In genomic region chr11:125069796-125070195, GRCh38 we compare ENCODE assay signal across 9 cellular contexts. TPM values are rescaled to one million over a fixed set of nuclear protein-coding genes. Genes with fewer than 3 reads are reported as not detected.
DNase-seq lines count a peak whose midpoint lies in the region; TF ChIP-seq lines count a peak whose summit lies in the region.
"Had no signal": no experiment of that assay in that cellular context is flagged by ENCODE, and none has a peak within 500 bp of the region (broad histone marks: within the 10 kb centered on the region; RNA-seq: fewer than 3 reads in every experiment).

No MANE protein-coding gene starts in this region.

- no peaks in the 10 kb centered on the region for H4K20me1 ChIP-seq in GM23248 (ENCODE audit: insufficient read depth)

- no peaks in the 10 kb centered on the region for H3K9me3 ChIP-seq in GM23248 (ENCODE audit: low read depth)
- no peaks in the 10 kb centered on the region for H3K9me3 ChIP-seq in tibial nerve
- H3K9me3 ChIP-seq in BE2C: no peaks in the 10 kb centered on the region

- H3K36me3 ChIP-seq in GM23248 (ENCODE audit: low read depth): no peaks in the 10 kb centered on the region
- H3K36me3 ChIP-seq in tibial nerve: no peaks in the 10 kb centered on the region
- H3K36me3 ChIP-seq in BE2C: no peaks in the 10 kb centered on the region

- CTCF ChIA-PET in activated naive CD4-positive, alpha-beta T cell treated with anti-CD3 and anti-CD28 coated beads, Interleukin-2, amount 10 ng/mL, durations not matched to agents 7 days and 5 days (lab: Charles Lee): no interaction called here

- H3K79me2 ChIP-seq in GM23248 (ENCODE audit: insufficient read depth): no peaks in the 10 kb centered on the region

- no peaks in the 10 kb centered on the region for H3K36me3 Mint-ChIP-seq in activated naive CD4-positive, alpha-beta T cell treated with anti-CD3 and anti-CD28 coated beads, Interleukin-2, amount 10 ng/mL, durations not matched to agents 7 days and 5 days
- H3K36me3 Mint-ChIP-seq: activated CD8-positive, alpha-beta memory T cell treated with anti-CD3 and anti-CD28 coated beads, Interleukin-2, amount 10 ng/mL, durations not matched to agents 7 days and 5 days; T-cell had no signal

- H3K4me3 ChIP-seq in GM23248: no peak overlapping the region
- no peak overlapping the region for H3K4me3 ChIP-seq in tibial nerve
- no peak overlapping the region for H3K4me3 ChIP-seq in BE2C (ENCODE audit: low read depth, low read length)

- TF ChIP-seq CTCF in tibial nerve (IDR thresholded peaks at IDR 0.05) (no peak), BE2C (IDR thresholded peaks at IDR 0.05; ENCODE audit: low read depth, low read length) (no peak)

- H3K27me3 ChIP-seq in GM23248 (replicated peaks; ENCODE audit: insufficient read depth): no peaks in the 10 kb centered on the region
- H3K27me3 ChIP-seq in tibial nerve: peaks cover 0 to 4% of the 10 kb centered on the region in 2 donors
- peaks cover 39% of the 10 kb centered on the region for H3K27me3 ChIP-seq in BE2C

- no peaks in the 10 kb centered on the region for H3K9me2 ChIP-seq in GM23248 (ENCODE audit: insufficient read depth)

- in situ Hi-C loops in GM23248 (cut with MboI): no loop called here

- no peak overlapping the region for H3K9ac ChIP-seq in GM23248

- H3K4me3 Mint-ChIP-seq in activated naive CD4-positive, alpha-beta T cell treated with anti-CD3 and anti-CD28 coated beads, Interleukin-2, amount 10 ng/mL, durations not matched to agents 7 days and 5 days: no peak overlapping the region
- H3K4me3 Mint-ChIP-seq: activated CD8-positive, alpha-beta memory T cell treated with anti-CD3 and anti-CD28 coated beads, Interleukin-2, amount 10 ng/mL, durations not matched to agents 7 days and 5 days; T-cell had no signal

- H3K4me2 ChIP-seq in GM23248 (ENCODE audit: unreplicated experiment): peak overlapping the region; percentile 39

- DNase-seq in GM23248 (peak; percentile 50), RPMI7951 (ENCODE audit: low read depth) (peak; percentile 96), iPS-NIHi7 (ENCODE audit: extremely low spot score) (peak; percentile 7), tibial nerve (ENCODE audit: low spot score in 2 of 2) (no peak), BE2C (no peak), HT-29 (ENCODE audit: low spot score) (no peak)
- DNase-seq in activated naive CD4-positive, alpha-beta T cell treated with anti-CD3 and anti-CD28 coated beads, Interleukin-2, amount 10 ng/mL, durations not matched to agents 7 days and 5 days: no peak
- DNase-seq: activated CD8-positive, alpha-beta memory T cell treated with anti-CD3 and anti-CD28 coated beads, Interleukin-2, amount 10 ng/mL, durations not matched to agents 7 days and 5 days; T-cell had no signal

- no peaks in the 10 kb centered on the region for H3F3A ChIP-seq in GM23248 (ENCODE audit: insufficient read depth)

- H3K9me3 Mint-ChIP-seq in activated naive CD4-positive, alpha-beta T cell treated with anti-CD3 and anti-CD28 coated beads, Interleukin-2, amount 10 ng/mL, durations not matched to agents 7 days and 5 days: no peaks in the 10 kb centered on the region
- H3K9me3 Mint-ChIP-seq: T-cell had no signal

- 70 to 71% methylated on average over 5 of the region's 5 CpGs for WGBS in GM23248 (ENCODE audit: low coverage in 1 of 2, low lambda C conversion rate in 2 of 2, missing lambda C conversion rate in 2 of 2), 2 experiments
- 57 to 70% methylated on average over 5 of the region's 5 CpGs for WGBS in tibial nerve, 2 donors

- no peak overlapping the region for H3K27ac Mint-ChIP-seq in activated naive CD4-positive, alpha-beta T cell treated with anti-CD3 and anti-CD28 coated beads, Interleukin-2, amount 10 ng/mL, durations not matched to agents 7 days and 5 days
- H3K27ac Mint-ChIP-seq: activated CD8-positive, alpha-beta memory T cell treated with anti-CD3 and anti-CD28 coated beads, Interleukin-2, amount 10 ng/mL, durations not matched to agents 7 days and 5 days; T-cell had no signal

- H3K27ac ChIP-seq in GM23248 (no peak overlapping the region; the same call in 1 of the 2 replicates), tibial nerve (peak overlapping the region in 3 of 4 donors; percentile 52 to 57 (median 56))

- H3K4me1 ChIP-seq in GM23248 (ENCODE audit: insufficient read depth): peaks cover 19% of the 10 kb centered on the region
- H3K4me1 ChIP-seq in tibial nerve: peaks cover 0 to 19% (median 9%) of the 10 kb centered on the region in 4 donors
- H3K4me1 ChIP-seq in BE2C: no peaks in the 10 kb centered on the region

- TF ChIP-seq EP300 in tibial nerve (IDR thresholded peaks at IDR 0.05): no peak

- no peak for TF ChIP-seq POLR2A in tibial nerve (IDR thresholded peaks at IDR 0.05)

- peak overlapping the region; percentile 59 for H2AFZ ChIP-seq in GM23248

- peaks cover 37% of the 10 kb centered on the region for H3K27me3 Mint-ChIP-seq in activated naive CD4-positive, alpha-beta T cell treated with anti-CD3 and anti-CD28 coated beads, Interleukin-2, amount 10 ng/mL, durations not matched to agents 7 days and 5 days

- peaks cover 18% of the 10 kb centered on the region for H3K4me1 Mint-ChIP-seq in activated naive CD4-positive, alpha-beta T cell treated with anti-CD3 and anti-CD28 coated beads, Interleukin-2, amount 10 ng/mL, durations not matched to agents 7 days and 5 days

RNA-seq across cellular contexts. Expression of gene SLC37A2, which starts 6.7 kb away (rescaled TPM):
- total RNA-seq in GM23248 (2014; rRNA removed; shearing (Covaris generic)): 2.6 and 5.2 TPM in 2 replicates
- polyA plus RNA-seq in GM23248 (2016; fragmentation: Nextera tagmentation; extraction: Ambion mirVana): 1.2 and 1.7 TPM in 2 replicates
- 153 and 174 TPM in 2 replicates for total RNA-seq in RPMI7951 (2014; rRNA removed; shearing (Covaris generic))
- total RNA-seq in tibial nerve: 10 to 100 TPM in 1 of 4 donors, 1 to 10 TPM in 3; 3.9 to 11.4 (median 7.2) TPM
- 1.1 TPM for polyA plus RNA-seq in BE2C (2012; ENCODE audit: insufficient read depth, insufficient read length, low read depth)
- total RNA-seq in HT-29 (2014; rRNA removed; shearing (Covaris generic)): 0.23 and 0.55 TPM in 2 replicates

RNA-seq across cellular contexts. Expression of gene TMEM218, which starts 41.6 kb away (rescaled TPM):
- total RNA-seq in GM23248 (2014; rRNA removed; shearing (Covaris generic)): 31.9 and 44.9 TPM in 2 replicates
- polyA plus RNA-seq in GM23248 (2016; fragmentation: Nextera tagmentation; extraction: Ambion mirVana): 30.1 and 32.8 TPM in 2 replicates
- 37.2 and 38.0 TPM in 2 replicates for total RNA-seq in RPMI7951 (2014; rRNA removed; shearing (Covaris generic))
- total RNA-seq in tibial nerve: 10 to 100 TPM; 17.2 to 30.6 (median 20.7) TPM
- polyA plus RNA-seq in BE2C (2012; ENCODE audit: insufficient read depth, insufficient read length, low read depth): 14.5 TPM
- total RNA-seq in HT-29 (2014; rRNA removed; shearing (Covaris generic)): 20.9 and 26.1 TPM in 2 replicates

Comparison
In these comparisons a context has a peak if more than half of its experiments do, and no peak if none do; other contexts are left out.
1. DNase-seq: peak in GM23248 (single experiment), RPMI7951 (single experiment) and iPS-NIHi7 (single experiment); none in tibial nerve (0 of 2), activated naive CD4-positive, alpha-beta T cell treated with anti-CD3 and anti-CD28 coated beads, Interleukin-2, amount 10 ng/mL, durations not matched to agents 7 days and 5 days (single experiment), BE2C (single experiment) and HT-29 (single experiment).
2. RNA of gene SLC37A2, which starts 6.7 kb away (total RNA-seq): 153 to 174 TPM in RPMI7951; 3.9 to 11.4 TPM in tibial nerve, 2.6 to 5.2 TPM in GM23248 and 0.23 to 0.55 TPM in HT-29; every median in the first group is over 10 times any median in the second.